Comparison of ENCODE assay signal across 28 cellular contexts in the genomic region with DNA sequence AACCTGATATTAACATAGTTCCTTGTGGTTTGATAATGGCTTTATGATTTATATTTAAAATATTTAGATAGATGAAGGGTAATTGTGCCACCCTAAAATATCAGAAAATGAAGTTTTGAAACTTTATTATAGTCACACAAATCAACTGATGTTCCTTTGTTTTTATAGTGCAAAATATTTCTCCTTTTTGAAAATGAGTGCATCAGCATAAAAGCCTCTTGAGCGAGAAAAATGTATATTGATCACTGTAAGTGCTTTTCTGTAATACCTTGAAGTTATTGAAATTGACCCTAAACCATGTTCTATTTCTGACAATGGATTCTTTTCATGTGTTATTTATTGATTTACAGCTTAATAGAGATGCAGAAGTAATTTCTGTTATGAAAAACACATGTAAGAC. TPM values are rescaled to one million over a fixed set of nuclear protein-coding genes. Genes with fewer than 3 reads are reported as not detected.
"Had no signal": no experiment of that assay in that cellular context is flagged by ENCODE, and none has a peak within 500 bp of the region (broad histone marks: within the 10 kb centered on the region; RNA-seq: fewer than 3 reads in every experiment).

No MANE protein-coding gene starts in this region.

- H3K36me3 ChIP-seq: neutrophil, pancreas, spleen, stomach, thoracic aorta, thyroid gland, tibial nerve, upper lobe of left lung, vagina had no signal

- H3K4me3 ChIP-seq: pancreas, psoas muscle, skin epidermis, smooth muscle cell, spleen, stomach, thoracic aorta, thyroid gland, tibial nerve, upper lobe of left lung, vagina had no signal

- DNase-seq: naive thymus-derived CD8-positive, alpha-beta T cell; nephron progenitor cell; nucleus accumbens; pancreas; posterior cingulate gyrus; psoas muscle; right cardiac atrium; spleen; stimulated activated CD4-positive, alpha-beta T cell treated with anti-CD3 and anti-CD28 coated beads, Interleukin-12 subunit alpha, Interleukin-12 subunit beta, amount 100 ng/mL, for 4 hours; stimulated activated CD4-positive, alpha-beta T cell treated with anti-CD3 and anti-CD28 coated beads, Interleukin-1b, Interleukin-23, amount 100 ng/mL, for 48 hours; stimulated activated CD4-positive, alpha-beta T cell treated with anti-CD3 and anti-CD28 coated beads, Interleukin-4, amount 100 ng/mL, for 1 hour; stimulated activated CD4-positive, alpha-beta T cell treated with anti-CD3 and anti-CD28 coated beads, Interleukin-4, amount 100 ng/mL, for 4 hours; stimulated activated naive B cell treated with anti-CD40 and anti-IgM and Interleukin-4, amounts not matched to agents 10 μg/mL and 1 μg/mL and 100 μg/mL, for 72 hours; stimulated activated naive CD4-positive, alpha-beta T cell treated with Interleukin-2 at 50 U/mL for 16 hours; stomach; thyroid gland; trophoblast cell; upper lobe of left lung had no signal

- H3K4me1 ChIP-seq: pancreas, psoas muscle, spleen, stomach, thyroid gland, tibial nerve, upper lobe of left lung, vagina had no signal

- H3K27me3 ChIP-seq: neutrophil, pancreas, spleen, stomach, thyroid gland, tibial nerve, upper lobe of left lung, vagina had no signal

- H3K9me3 ChIP-seq: neutrophil, pancreas, psoas muscle, spleen, stomach, thoracic aorta, thyroid gland, tibial nerve, upper lobe of left lung, vagina had no signal

- ATAC-seq: naive thymus-derived CD8-positive, alpha-beta T cell; natural killer cell treated with Interleukin-12 subunit alpha and Interleukin-12 subunit beta and Interleukin-15 and Interleukin-18, amount 100 ng/mL, for 72 hours; pancreas; psoas muscle; right cardiac atrium; sciatic nerve; stimulated activated effector memory CD8-positive, alpha-beta T cell treated with anti-CD3 and anti-CD28 coated beads, Interleukin-12 subunit alpha, Interleukin-12 subunit beta, amount 100 ng/mL, for 72 hours; stimulated activated naive B cell treated with anti-CD40 and anti-IgM and Interleukin-4, amounts not matched to agents 10 μg/mL and 1 μg/mL and 100 μg/mL, for 72 hours had no signal

- H3K27ac ChIP-seq: neutrophil, pancreas, psoas muscle, skin epidermis, spleen, stomach, thoracic aorta, thyroid gland, tibial nerve, upper lobe of left lung, vagina had no signal

- FAIRE-seq: pancreas, urothelium cell line had no signal

RNA-seq across cellular contexts. Expression of a gene that starts 35.0 kb away (rescaled TPM):
- total RNA-seq: naive thymus-derived CD8-positive, alpha-beta T cell; natural killer cell treated with Interleukin-12 subunit alpha and Interleukin-12 subunit beta and Interleukin-15 and Interleukin-18, amount 100 ng/mL, for 72 hours had no signal
- polyA plus RNA-seq: naive thymus-derived CD8-positive, alpha-beta T cell had no signal
